Comparison of ENCODE assay signal across 12 cellular contexts in the genomic region with DNA sequence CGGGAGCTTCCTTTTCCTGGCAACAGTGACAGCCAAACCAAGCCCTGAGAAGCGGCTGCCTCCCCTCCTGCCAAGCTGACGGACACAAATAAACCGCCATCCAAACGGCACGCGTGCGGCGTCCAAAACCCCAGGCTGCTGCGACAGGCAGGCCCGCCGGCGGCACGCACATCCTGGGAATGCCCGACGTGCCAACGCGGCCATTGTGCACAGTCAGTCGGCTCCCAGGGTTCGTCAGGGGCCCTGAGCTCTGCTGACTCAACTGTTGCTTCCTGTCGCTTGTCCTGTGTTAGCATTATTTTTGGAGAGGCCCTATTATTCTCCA. TPM values are rescaled to one million over a fixed set of nuclear protein-coding genes. Genes with fewer than 3 reads are reported as not detected.
DNase-seq lines count a peak whose midpoint lies in the region; ATAC-seq and TF ChIP-seq lines count a peak whose summit lies in the region.
"Had no signal": no experiment of that assay in that cellular context is flagged by ENCODE, and none has a peak within 500 bp of the region (broad histone marks: within the 10 kb centered on the region; RNA-seq: fewer than 3 reads in every experiment).

No MANE protein-coding gene starts in this region.

- H3K27ac Mint-ChIP-seq in activated CD8-positive, alpha-beta memory T cell treated with anti-CD3 and anti-CD28 coated beads, Interleukin-2, amount 10 ng/mL, durations not matched to agents 7 days and 5 days: no peak overlapping the region
- H3K27ac Mint-ChIP-seq in CD14-positive monocyte: no peak overlapping the region
- H3K27ac Mint-ChIP-seq: activated T-cell treated with anti-CD3 and anti-CD28 coated beads, Interleukin-2, amount 50 U/mL, for 72 hours; dendritic cell treated with granulocyte-macrophage colony-stimulating factor and Interleukin-4, amounts not matched to agents 40 ng/mL and 50 ng/mL, for 4 days; GM23338 had no signal

- peaks cover 60% of the 10 kb centered on the region for H3K36me3 ChIP-seq in SJSA1
- peaks cover 31% of the 10 kb centered on the region for H3K36me3 ChIP-seq in muscle layer of colon (ENCODE audit: insufficient read depth, low read length)
- peaks cover 5 to 40% (median 12%) of the 10 kb centered on the region in 4 donors for H3K36me3 ChIP-seq in upper lobe of left lung

- H3K9ac ChIP-seq in muscle layer of colon (ENCODE audit: low read length): no peak overlapping the region

- H3K27ac ChIP-seq in SJSA1 (peak overlapping the region; percentile 97), epithelial cell of prostate (peak overlapping the region; percentile 99), muscle layer of colon (ENCODE audit: low read depth, low read length) (peak overlapping the region; percentile 22), upper lobe of left lung (peak overlapping the region; percentile 55 to 76 (median 63))

- DNase-seq in SJSA1 (ENCODE audit: low read depth in 1 of 2, low spot score in 2 of 2): peak; percentile 96 to 97
- DNase-seq in epithelial cell of prostate (ENCODE audit: low read depth, low spot score): no peak
- peak in 1 of 2 donors; percentile 84 for DNase-seq in upper lobe of left lung
- DNase-seq in activated CD8-positive, alpha-beta memory T cell treated with anti-CD3 and anti-CD28 coated beads, Interleukin-2, amount 10 ng/mL, durations not matched to agents 7 days and 5 days: no peak
- no peak for DNase-seq in activated CD8-positive, alpha-beta memory T cell treated with anti-CD3 and anti-CD28 coated beads for 24 hours
- no peak for DNase-seq in CD14-positive monocyte (ENCODE audit: low spot score)
- DNase-seq: activated T-cell treated with anti-CD3 and anti-CD28 coated beads, Interleukin-2, amount 50 U/mL, for 72 hours; stimulated activated naive CD4-positive, alpha-beta T cell had no signal

- no peak for ATAC-seq in upper lobe of left lung (ENCODE audit: low FRiP score in 2 of 2)
- no peak for ATAC-seq in activated CD8-positive, alpha-beta memory T cell treated with anti-CD3 and anti-CD28 coated beads, Interleukin-2, amount 10 ng/mL, durations not matched to agents 7 days and 5 days
- ATAC-seq in HG03135 (IDR thresholded peaks at IDR 0.05; ENCODE audit: unreplicated experiment): no peak
- ATAC-seq: activated T-cell treated with anti-CD3 and anti-CD28 coated beads, Interleukin-2, amount 50 U/mL, for 72 hours; GM23338 had no signal

- H3K9me3 Mint-ChIP-seq in activated CD8-positive, alpha-beta memory T cell treated with anti-CD3 and anti-CD28 coated beads, Interleukin-2, amount 10 ng/mL, durations not matched to agents 7 days and 5 days (ENCODE audit: low read depth): no peaks in the 10 kb centered on the region
- H3K9me3 Mint-ChIP-seq in CD14-positive monocyte: no peaks in the 10 kb centered on the region
- H3K9me3 Mint-ChIP-seq: activated T-cell treated with anti-CD3 and anti-CD28 coated beads, Interleukin-2, amount 50 U/mL, for 72 hours; dendritic cell treated with granulocyte-macrophage colony-stimulating factor and Interleukin-4, amounts not matched to agents 40 ng/mL and 50 ng/mL, for 4 days; GM23338 had no signal

- H3K4me1 Mint-ChIP-seq in activated CD8-positive, alpha-beta memory T cell treated with anti-CD3 and anti-CD28 coated beads, Interleukin-2, amount 10 ng/mL, durations not matched to agents 7 days and 5 days: peaks cover 12% of the 10 kb centered on the region
- H3K4me1 Mint-ChIP-seq in CD14-positive monocyte: peaks cover 31% of the 10 kb centered on the region

- H3K4me1 ChIP-seq in SJSA1 (replicated peaks): peaks cover 59% of the 10 kb centered on the region
- peaks cover 78% of the 10 kb centered on the region for H3K4me1 ChIP-seq in muscle layer of colon (ENCODE audit: insufficient read depth, low read length)
- peaks cover 54 to 87% (median 57%) of the 10 kb centered on the region in 4 donors for H3K4me1 ChIP-seq in upper lobe of left lung

- no peaks in the 10 kb centered on the region for H3K36me3 Mint-ChIP-seq in activated CD8-positive, alpha-beta memory T cell treated with anti-CD3 and anti-CD28 coated beads, Interleukin-2, amount 10 ng/mL, durations not matched to agents 7 days and 5 days
- H3K36me3 Mint-ChIP-seq in CD14-positive monocyte: peaks cover 54 to 56% of the 10 kb centered on the region in 2 donors

- no peak for TF ChIP-seq POLR2A in upper lobe of left lung (IDR thresholded peaks at IDR 0.05)

- H3K27me3 ChIP-seq in SJSA1 (replicated peaks) (no peaks in the 10 kb centered on the region), muscle layer of colon (ENCODE audit: control insufficient read depth in 1 of 2, insufficient read depth in 2 of 2, low read length in 2 of 2) (no peaks in the 10 kb centered on the region), upper lobe of left lung (no peaks in the 10 kb centered on the region)

- H3K4me3 ChIP-seq in SJSA1 (no peak overlapping the region), muscle layer of colon (ENCODE audit: low read depth in 1 of 2, low read length in 2 of 2) (no peak overlapping the region), upper lobe of left lung (peak overlapping the region in 1 of 4 donors; percentile 12)
- H3K4me3 ChIP-seq: GM23338 had no signal

- intact Hi-C loops in CD14-positive monocyte (cut with micrococcal nuclease): no loop called here

- H3K9me3 ChIP-seq in SJSA1 (replicated peaks): no peaks in the 10 kb centered on the region
- H3K9me3 ChIP-seq in muscle layer of colon (ENCODE audit: low read length): no peaks in the 10 kb centered on the region
- no peaks in the 10 kb centered on the region for H3K9me3 ChIP-seq in upper lobe of left lung

- TF ChIP-seq CTCF in upper lobe of left lung (IDR thresholded peaks at IDR 0.05): no peak
- TF ChIP-seq CTCF in CD14-positive monocyte (IDR thresholded peaks at IDR 0.05): no peak

- WGBS in upper lobe of left lung, 2 donors: 40 to 93% methylated on average over 1 to 21 of the region's 21 CpGs

- H3K27me3 Mint-ChIP-seq in activated CD8-positive, alpha-beta memory T cell treated with anti-CD3 and anti-CD28 coated beads, Interleukin-2, amount 10 ng/mL, durations not matched to agents 7 days and 5 days: peaks cover 65% of the 10 kb centered on the region
- H3K27me3 Mint-ChIP-seq in CD14-positive monocyte (ENCODE audit: low read depth in 3 of 3): peaks cover 3 to 17% (median 8%) of the 10 kb centered on the region in 3 donors

- CTCF ChIA-PET in activated CD8-positive, alpha-beta memory T cell treated with anti-CD3 and anti-CD28 coated beads, Interleukin-2, amount 10 ng/mL, durations not matched to agents 7 days and 5 days (lab: Charles Lee): no interaction called here

- H3K4me3 Mint-ChIP-seq in activated CD8-positive, alpha-beta memory T cell treated with anti-CD3 and anti-CD28 coated beads, Interleukin-2, amount 10 ng/mL, durations not matched to agents 7 days and 5 days: no peak overlapping the region
- H3K4me3 Mint-ChIP-seq in CD14-positive monocyte: no peak overlapping the region
- H3K4me3 Mint-ChIP-seq: activated T-cell treated with anti-CD3 and anti-CD28 coated beads, Interleukin-2, amount 50 U/mL, for 72 hours; dendritic cell treated with granulocyte-macrophage colony-stimulating factor and Interleukin-4, amounts not matched to agents 40 ng/mL and 50 ng/mL, for 4 days; GM23338 had no signal

- TF ChIP-seq EP300 in upper lobe of left lung (IDR thresholded peaks at IDR 0.05): no peak

RNA-seq across cellular contexts. Expression of a gene that starts 6.8 kb away (rescaled TPM):
- total RNA-seq in SJSA1 (2014; rRNA removed; shearing (Covaris generic)): 40.4 and 40.9 TPM in 2 replicates
- total RNA-seq in upper lobe of left lung: 10 to 100 TPM; 37.7 to 57.4 (median 47.0) TPM
- under 1 TPM; 0.15 to 0.54 TPM for total RNA-seq in activated CD8-positive, alpha-beta memory T cell treated with anti-CD3 and anti-CD28 coated beads, Interleukin-2, amount 10 ng/mL, durations not matched to agents 7 days and 5 days
- under 1 TPM; 0.70 to 0.85 TPM for polyA plus RNA-seq in CD14-positive monocyte

Comparison
In these comparisons a context has a peak if more than half of its experiments do, and no peak if none do; other contexts are left out.
1. DNase-seq: peak in SJSA1 (2 of 2); none in epithelial cell of prostate (single experiment), activated CD8-positive, alpha-beta memory T cell treated with anti-CD3 and anti-CD28 coated beads, Interleukin-2, amount 10 ng/mL, durations not matched to agents 7 days and 5 days (single experiment), activated CD8-positive, alpha-beta memory T cell treated with anti-CD3 and anti-CD28 coated beads for 24 hours (single experiment) and CD14-positive monocyte (single experiment).
2. H3K27ac ChIP-seq: peak in every context shown above with its lines; median percentile 99 in epithelial cell of prostate; 97 in SJSA1; 63 in upper lobe of left lung; 22 in muscle layer of colon.
3. RNA of a gene that starts 6.8 kb away (total RNA-seq): 37.7 to 57.4 TPM in upper lobe of left lung and 40.4 to 40.9 TPM in SJSA1; 0.15 to 0.54 TPM in activated CD8-positive, alpha-beta memory T cell treated with anti-CD3 and anti-CD28 coated beads, Interleukin-2, amount 10 ng/mL, durations not matched to agents 7 days and 5 days; every median in the first group is over 10 times any median in the second.